In the genomic region with DNA sequence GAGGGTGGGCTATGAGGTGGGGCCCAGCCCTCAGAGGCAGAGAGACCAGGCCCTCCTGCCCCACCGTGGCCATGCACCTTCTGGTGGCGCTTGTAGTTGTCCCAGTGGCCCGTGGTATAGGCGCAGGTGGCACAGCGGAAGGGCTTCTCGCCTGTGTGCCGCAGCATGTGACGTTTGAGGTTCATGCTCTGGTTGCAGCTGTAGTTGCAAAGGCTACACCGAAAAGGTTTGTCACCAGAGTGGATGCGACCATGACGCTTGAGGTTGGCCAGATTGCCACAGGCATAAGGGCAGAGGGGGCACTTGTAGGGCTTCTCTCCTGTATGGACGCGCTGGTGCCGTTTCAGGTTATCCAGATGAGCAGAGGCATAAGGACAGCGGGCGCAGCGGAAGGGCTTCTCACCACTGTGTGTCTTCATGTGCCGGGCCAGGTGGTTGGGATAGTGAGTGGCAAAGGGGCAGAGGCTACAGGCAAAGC, we compare ENCODE assay signal across 1 cellular context.
TF ChIP-seq lines count a peak whose summit lies in the region.

No MANE protein-coding gene starts in this region.

TF ChIP-seq in HepG2, 621 proteins besides CTCF, POLR2A, EP300 and RAD21 (continued from another document and continues in another):
- TF ChIP-seq, protein P1, sequence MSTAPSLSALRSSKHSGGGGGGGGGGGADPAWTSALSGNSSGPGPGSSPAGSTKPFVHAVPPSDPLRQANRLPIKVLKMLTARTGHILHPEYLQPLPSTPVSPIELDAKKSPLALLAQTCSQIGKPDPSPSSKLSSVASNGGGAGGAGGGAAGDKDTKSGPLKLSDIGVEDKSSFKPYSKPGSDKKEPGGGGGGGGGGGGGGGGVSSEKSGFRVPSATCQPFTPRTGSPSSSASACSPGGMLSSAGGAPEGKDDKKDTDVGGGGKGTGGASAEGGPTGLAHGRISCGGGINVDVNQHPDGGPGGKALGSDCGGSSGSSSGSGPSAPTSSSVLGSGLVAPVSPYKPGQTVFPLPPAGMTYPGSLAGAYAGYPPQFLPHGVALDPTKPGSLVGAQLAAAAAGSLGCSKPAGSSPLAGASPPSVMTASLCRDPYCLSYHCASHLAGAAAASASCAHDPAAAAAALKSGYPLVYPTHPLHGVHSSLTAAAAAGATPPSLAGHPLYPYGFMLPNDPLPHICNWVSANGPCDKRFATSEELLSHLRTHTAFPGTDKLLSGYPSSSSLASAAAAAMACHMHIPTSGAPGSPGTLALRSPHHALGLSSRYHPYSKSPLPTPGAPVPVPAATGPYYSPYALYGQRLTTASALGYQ (CRISPR knock-in tag; IDR thresholded peaks at IDR 0.05), result no peak
- TF ChIP-seq, protein P2, sequence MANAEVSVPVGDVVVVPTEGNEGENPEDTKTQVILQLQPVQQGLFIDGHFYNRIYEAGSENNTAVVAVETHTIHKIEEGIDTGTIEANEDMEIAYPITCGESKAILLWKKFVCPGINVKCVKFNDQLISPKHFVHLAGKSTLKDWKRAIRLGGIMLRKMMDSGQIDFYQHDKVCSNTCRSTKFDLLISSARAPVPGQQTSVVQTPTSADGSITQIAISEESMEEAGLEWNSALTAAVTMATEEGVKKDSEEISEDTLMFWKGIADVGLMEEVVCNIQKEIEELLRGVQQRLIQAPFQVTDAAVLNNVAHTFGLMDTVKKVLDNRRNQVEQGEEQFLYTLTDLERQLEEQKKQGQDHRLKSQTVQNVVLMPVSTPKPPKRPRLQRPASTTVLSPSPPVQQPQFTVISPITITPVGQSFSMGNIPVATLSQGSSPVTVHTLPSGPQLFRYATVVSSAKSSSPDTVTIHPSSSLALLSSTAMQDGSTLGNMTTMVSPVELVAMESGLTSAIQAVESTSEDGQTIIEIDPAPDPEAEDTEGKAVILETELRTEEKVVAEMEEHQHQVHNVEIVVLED (CRISPR knock-in tag; IDR thresholded peaks at IDR 0.05; ENCODE audit: borderline replicate concordance), result no peak
- TF ChIP-seq, protein P3, sequence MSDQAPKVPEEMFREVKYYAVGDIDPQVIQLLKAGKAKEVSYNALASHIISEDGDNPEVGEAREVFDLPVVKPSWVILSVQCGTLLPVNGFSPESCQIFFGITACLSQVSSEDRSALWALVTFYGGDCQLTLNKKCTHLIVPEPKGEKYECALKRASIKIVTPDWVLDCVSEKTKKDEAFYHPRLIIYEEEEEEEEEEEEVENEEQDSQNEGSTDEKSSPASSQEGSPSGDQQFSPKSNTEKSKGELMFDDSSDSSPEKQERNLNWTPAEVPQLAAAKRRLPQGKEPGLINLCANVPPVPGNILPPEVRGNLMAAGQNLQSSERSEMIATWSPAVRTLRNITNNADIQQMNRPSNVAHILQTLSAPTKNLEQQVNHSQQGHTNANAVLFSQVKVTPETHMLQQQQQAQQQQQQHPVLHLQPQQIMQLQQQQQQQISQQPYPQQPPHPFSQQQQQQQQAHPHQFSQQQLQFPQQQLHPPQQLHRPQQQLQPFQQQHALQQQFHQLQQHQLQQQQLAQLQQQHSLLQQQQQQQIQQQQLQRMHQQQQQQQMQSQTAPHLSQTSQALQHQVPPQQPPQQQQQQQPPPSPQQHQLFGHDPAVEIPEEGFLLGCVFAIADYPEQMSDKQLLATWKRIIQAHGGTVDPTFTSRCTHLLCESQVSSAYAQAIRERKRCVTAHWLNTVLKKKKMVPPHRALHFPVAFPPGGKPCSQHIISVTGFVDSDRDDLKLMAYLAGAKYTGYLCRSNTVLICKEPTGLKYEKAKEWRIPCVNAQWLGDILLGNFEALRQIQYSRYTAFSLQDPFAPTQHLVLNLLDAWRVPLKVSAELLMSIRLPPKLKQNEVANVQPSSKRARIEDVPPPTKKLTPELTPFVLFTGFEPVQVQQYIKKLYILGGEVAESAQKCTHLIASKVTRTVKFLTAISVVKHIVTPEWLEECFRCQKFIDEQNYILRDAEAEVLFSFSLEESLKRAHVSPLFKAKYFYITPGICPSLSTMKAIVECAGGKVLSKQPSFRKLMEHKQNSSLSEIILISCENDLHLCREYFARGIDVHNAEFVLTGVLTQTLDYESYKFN (CRISPR knock-in tag; conservative IDR thresholded peaks at IDR 0.05), result no peak
- TF ChIP-seq, protein P4, sequence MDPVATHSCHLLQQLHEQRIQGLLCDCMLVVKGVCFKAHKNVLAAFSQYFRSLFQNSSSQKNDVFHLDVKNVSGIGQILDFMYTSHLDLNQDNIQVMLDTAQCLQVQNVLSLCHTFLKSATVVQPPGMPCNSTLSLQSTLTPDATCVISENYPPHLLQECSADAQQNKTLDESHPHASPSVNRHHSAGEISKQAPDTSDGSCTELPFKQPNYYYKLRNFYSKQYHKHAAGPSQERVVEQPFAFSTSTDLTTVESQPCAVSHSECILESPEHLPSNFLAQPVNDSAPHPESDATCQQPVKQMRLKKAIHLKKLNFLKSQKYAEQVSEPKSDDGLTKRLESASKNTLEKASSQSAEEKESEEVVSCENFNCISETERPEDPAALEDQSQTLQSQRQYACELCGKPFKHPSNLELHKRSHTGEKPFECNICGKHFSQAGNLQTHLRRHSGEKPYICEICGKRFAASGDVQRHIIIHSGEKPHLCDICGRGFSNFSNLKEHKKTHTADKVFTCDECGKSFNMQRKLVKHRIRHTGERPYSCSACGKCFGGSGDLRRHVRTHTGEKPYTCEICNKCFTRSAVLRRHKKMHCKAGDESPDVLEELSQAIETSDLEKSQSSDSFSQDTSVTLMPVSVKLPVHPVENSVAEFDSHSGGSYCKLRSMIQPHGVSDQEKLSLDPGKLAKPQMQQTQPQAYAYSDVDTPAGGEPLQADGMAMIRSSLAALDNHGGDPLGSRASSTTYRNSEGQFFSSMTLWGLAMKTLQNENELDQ (CRISPR knock-in tag; IDR thresholded peaks at IDR 0.05; ENCODE audit: borderline replicate concordance), result no peak
- TF ChIP-seq ZNF768 (CRISPR knock-in tag; IDR thresholded peaks at IDR 0.05), result peak; percentile 20; the same call in 1 of the 2 replicates
- no peak for TF ChIP-seq PLSCR1 (CRISPR knock-in tag; IDR thresholded peaks at IDR 0.05; ENCODE audit: borderline replicate concordance)
- TF ChIP-seq, protein P5, sequence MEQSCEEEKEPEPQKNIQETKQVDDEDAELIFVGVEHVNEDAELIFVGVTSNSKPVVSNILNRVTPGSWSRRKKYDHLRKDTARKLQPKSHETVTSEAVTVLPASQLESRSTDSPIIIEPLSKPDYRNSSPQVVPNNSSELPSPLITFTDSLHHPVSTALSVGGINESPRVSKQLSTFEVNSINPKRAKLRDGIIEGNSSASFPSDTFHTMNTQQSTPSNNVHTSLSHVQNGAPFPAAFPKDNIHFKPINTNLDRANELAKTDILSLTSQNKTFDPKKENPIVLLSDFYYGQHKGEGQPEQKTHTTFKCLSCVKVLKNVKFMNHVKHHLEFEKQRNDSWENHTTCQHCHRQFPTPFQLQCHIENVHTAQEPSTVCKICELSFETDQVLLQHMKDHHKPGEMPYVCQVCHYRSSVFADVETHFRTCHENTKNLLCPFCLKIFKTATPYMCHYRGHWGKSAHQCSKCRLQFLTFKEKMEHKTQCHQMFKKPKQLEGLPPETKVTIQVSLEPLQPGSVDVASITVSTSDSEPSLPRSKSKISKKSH (CRISPR knock-in tag; IDR thresholded peaks at IDR 0.05; ENCODE audit: borderline replicate concordance), result 0 out of 2 replicates have a peak, but pooled peaks have one; percentile 1
- TF ChIP-seq ZNF275 (CRISPR knock-in tag; IDR thresholded peaks at IDR 0.05; ENCODE audit: borderline replicate concordance), result no peak
- TF ChIP-seq SAFB2 (CRISPR knock-in tag; IDR thresholded peaks at IDR 0.05; ENCODE audit: borderline replicate concordance, low read depth), result 0 out of 2 replicates have a peak, but pooled peaks have one; percentile 46
- no peak for TF ChIP-seq KDM6A (CRISPR knock-in tag; IDR thresholded peaks at IDR 0.05; ENCODE audit: low read depth)
- TF ChIP-seq, protein P6, sequence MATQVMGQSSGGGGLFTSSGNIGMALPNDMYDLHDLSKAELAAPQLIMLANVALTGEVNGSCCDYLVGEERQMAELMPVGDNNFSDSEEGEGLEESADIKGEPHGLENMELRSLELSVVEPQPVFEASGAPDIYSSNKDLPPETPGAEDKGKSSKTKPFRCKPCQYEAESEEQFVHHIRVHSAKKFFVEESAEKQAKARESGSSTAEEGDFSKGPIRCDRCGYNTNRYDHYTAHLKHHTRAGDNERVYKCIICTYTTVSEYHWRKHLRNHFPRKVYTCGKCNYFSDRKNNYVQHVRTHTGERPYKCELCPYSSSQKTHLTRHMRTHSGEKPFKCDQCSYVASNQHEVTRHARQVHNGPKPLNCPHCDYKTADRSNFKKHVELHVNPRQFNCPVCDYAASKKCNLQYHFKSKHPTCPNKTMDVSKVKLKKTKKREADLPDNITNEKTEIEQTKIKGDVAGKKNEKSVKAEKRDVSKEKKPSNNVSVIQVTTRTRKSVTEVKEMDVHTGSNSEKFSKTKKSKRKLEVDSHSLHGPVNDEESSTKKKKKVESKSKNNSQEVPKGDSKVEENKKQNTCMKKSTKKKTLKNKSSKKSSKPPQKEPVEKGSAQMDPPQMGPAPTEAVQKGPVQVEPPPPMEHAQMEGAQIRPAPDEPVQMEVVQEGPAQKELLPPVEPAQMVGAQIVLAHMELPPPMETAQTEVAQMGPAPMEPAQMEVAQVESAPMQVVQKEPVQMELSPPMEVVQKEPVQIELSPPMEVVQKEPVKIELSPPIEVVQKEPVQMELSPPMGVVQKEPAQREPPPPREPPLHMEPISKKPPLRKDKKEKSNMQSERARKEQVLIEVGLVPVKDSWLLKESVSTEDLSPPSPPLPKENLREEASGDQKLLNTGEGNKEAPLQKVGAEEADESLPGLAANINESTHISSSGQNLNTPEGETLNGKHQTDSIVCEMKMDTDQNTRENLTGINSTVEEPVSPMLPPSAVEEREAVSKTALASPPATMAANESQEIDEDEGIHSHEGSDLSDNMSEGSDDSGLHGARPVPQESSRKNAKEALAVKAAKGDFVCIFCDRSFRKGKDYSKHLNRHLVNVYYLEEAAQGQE (IDR thresholded peaks at IDR 0.05; ENCODE audit: borderline replicate concordance in 1 of 2, low read depth in 1 of 2, low read length in 2 of 2), result no peak
- no peak for TF ChIP-seq ZSCAN22 (CRISPR knock-in tag; IDR thresholded peaks at IDR 0.05)
- TF ChIP-seq ATF6 (CRISPR knock-in tag; conservative IDR thresholded peaks at IDR 0.05), result no peak
- TF ChIP-seq ZNF20 (CRISPR knock-in tag; IDR thresholded peaks at IDR 0.05), result no peak
- TF ChIP-seq ZUFSP (CRISPR knock-in tag; IDR thresholded peaks at IDR 0.05; ENCODE audit: borderline replicate concordance), result no peak
- TF ChIP-seq ZSCAN21 (CRISPR knock-in tag; IDR thresholded peaks at IDR 0.05; ENCODE audit: borderline replicate concordance), result 0 out of 2 replicates have a peak, but pooled peaks have one; percentile 33
- TF ChIP-seq, protein P7, sequence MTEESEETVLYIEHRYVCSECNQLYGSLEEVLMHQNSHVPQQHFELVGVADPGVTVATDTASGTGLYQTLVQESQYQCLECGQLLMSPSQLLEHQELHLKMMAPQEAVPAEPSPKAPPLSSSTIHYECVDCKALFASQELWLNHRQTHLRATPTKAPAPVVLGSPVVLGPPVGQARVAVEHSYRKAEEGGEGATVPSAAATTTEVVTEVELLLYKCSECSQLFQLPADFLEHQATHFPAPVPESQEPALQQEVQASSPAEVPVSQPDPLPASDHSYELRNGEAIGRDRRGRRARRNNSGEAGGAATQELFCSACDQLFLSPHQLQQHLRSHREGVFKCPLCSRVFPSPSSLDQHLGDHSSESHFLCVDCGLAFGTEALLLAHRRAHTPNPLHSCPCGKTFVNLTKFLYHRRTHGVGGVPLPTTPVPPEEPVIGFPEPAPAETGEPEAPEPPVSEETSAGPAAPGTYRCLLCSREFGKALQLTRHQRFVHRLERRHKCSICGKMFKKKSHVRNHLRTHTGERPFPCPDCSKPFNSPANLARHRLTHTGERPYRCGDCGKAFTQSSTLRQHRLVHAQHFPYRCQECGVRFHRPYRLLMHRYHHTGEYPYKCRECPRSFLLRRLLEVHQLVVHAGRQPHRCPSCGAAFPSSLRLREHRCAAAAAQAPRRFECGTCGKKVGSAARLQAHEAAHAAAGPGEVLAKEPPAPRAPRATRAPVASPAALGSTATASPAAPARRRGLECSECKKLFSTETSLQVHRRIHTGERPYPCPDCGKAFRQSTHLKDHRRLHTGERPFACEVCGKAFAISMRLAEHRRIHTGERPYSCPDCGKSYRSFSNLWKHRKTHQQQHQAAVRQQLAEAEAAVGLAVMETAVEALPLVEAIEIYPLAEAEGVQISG (CRISPR knock-in tag; IDR thresholded peaks at IDR 0.05), result 0 out of 2 replicates have a peak, but pooled peaks have one; percentile 23
